Comparison of ENCODE assay signal across 33 cellular contexts in genomic region chr17:81845361-81845760, GRCh38. TPM values are rescaled to one million over a fixed set of nuclear protein-coding genes. Genes with fewer than 3 reads are reported as not detected.
"Had no signal": no experiment of that assay in that cellular context is flagged by ENCODE, and none has a peak within 500 bp of the region (broad histone marks: within the 10 kb centered on the region; RNA-seq: fewer than 3 reads in every experiment).

No MANE protein-coding gene starts in this region.

- H3K9me3 ChIP-seq: colonic mucosa, gastrocnemius medialis, heart left ventricle, prostate gland, right atrium auricular region, sigmoid colon, testis, tibial artery, upper lobe of left lung had no signal

- H3K9ac ChIP-seq: neural progenitor cell had no signal

- H3K27ac ChIP-seq: colonic mucosa, epithelial cell of prostate, heart left ventricle, hepatocyte, neural progenitor cell, prostate gland, right atrium auricular region, sigmoid colon, testis, tibial artery had no signal

- H2AFZ ChIP-seq: hepatocyte, neural progenitor cell had no signal

- ATAC-seq: esophagus mucosa; gastrocnemius medialis; heart left ventricle; left lobe of liver; naive thymus-derived CD4-positive, alpha-beta T cell; stimulated activated memory B cell treated with anti-CD40 and anti-IgM and Interleukin-4, amounts not matched to agents 10 μg/mL and 1 μg/mL and 100 μg/mL, for 72 hours; stimulated activated naive CD8-positive, alpha-beta T cell treated with anti-CD3 and anti-CD28 coated beads, Interleukin-15, Interleukin-2, amounts not matched to agents 100 U/mL and 50 U/mL, for 24 hours had no signal

- H3K36me3 ChIP-seq: neural progenitor cell had no signal

- H3K27me3 ChIP-seq: colonic mucosa, gastrocnemius medialis, heart left ventricle, hepatocyte, neural progenitor cell, right atrium auricular region, sigmoid colon, testis, tibial artery, upper lobe of left lung had no signal

- H3K4me2 ChIP-seq: hepatocyte, neural progenitor cell had no signal

- DNase-seq: colonic mucosa; effector CD8-positive, alpha-beta T cell; endodermal cell; foreskin fibroblast; gastrocnemius medialis; heart left ventricle; kidney; mesenchymal stem cell; midbrain; naive thymus-derived CD4-positive, alpha-beta T cell; nucleus accumbens; sigmoid colon; stimulated activated CD4-positive, alpha-beta T cell treated with anti-CD3 and anti-CD28 coated beads, Interleukin-4, amount 100 ng/mL, for 4 hours; stimulated activated naive CD8-positive, alpha-beta T cell treated with anti-CD3 and anti-CD28 coated beads, Interleukin-15, Interleukin-2, amounts not matched to agents 100 U/mL and 50 U/mL, for 24 hours; substantia nigra; testis; tibial artery had no signal

- H3K4me1 ChIP-seq: colonic mucosa, neural progenitor cell, prostate gland, sigmoid colon, testis had no signal

- H3K4me3 ChIP-seq: colonic mucosa, gastrocnemius medialis, heart left ventricle, hepatocyte, lung, neural progenitor cell, prostate gland, right atrium auricular region, sigmoid colon, testis, tibial artery, upper lobe of left lung had no signal

- FAIRE-seq: kidney, urothelium cell line had no signal

RNA-seq across cellular contexts. Expression of gene PPP1R27, which starts 10.5 kb away (rescaled TPM):
- total RNA-seq: colonic mucosa; endodermal cell; glomerular endothelial cell; heart left ventricle; hepatocyte; kidney; left lobe of liver; liver; lung; mucosa of gallbladder; naive thymus-derived CD4-positive, alpha-beta T cell; right atrium auricular region; sigmoid colon; upper lobe of left lung had no signal
- polyA plus RNA-seq: heart left ventricle had no signal

RNA-seq across cellular contexts. Expression of gene GCGR, which starts 41.4 kb away (rescaled TPM):
- total RNA-seq: colonic mucosa; glomerular endothelial cell; heart left ventricle; naive thymus-derived CD4-positive, alpha-beta T cell; osteocyte; right atrium auricular region; skeletal muscle tissue had no signal
- polyA plus RNA-seq: heart left ventricle; naive thymus-derived CD4-positive, alpha-beta T cell had no signal
